In genomic region chr5:111548992-111549649, GRCh38 we compare ENCODE assay signal across 13 cellular contexts. TPM values are rescaled to one million over a fixed set of nuclear protein-coding genes. Genes with fewer than 3 reads are reported as not detected.
DNase-seq lines count a peak whose midpoint lies in the region; ATAC-seq and TF ChIP-seq lines count a peak whose summit lies in the region.
"Had no signal": no experiment of that assay in that cellular context is flagged by ENCODE, and none has a peak within 500 bp of the region (broad histone marks: within the 10 kb centered on the region; RNA-seq: fewer than 3 reads in every experiment).

No MANE protein-coding gene starts in this region.

- TF ChIP-seq CTCF in fibroblast of the aortic adventitia (IDR thresholded peaks at IDR 0.05; ENCODE audit: insufficient read depth, low read length) (no peak), retinal pigment epithelial cell (conservative IDR thresholded peaks at IDR 0.05; ENCODE audit: low read depth, low read length) (no peak)

- H3K4me3 ChIP-seq in fibroblast of the aortic adventitia (ENCODE audit: low read depth, low read length) (no peak overlapping the region), retinal pigment epithelial cell (ENCODE audit: low read length) (no peak overlapping the region)
- H3K4me3 ChIP-seq: adrenal gland had no signal

- no peak for TF ChIP-seq POLR2A in erythroblast (IDR thresholded peaks at IDR 0.05; ENCODE audit: low read length)

- peak; percentile 4 for DNase-seq in NCI-H2107 treated with DMSO at 0.1 percent for 48 hours (lab: John Stamatoyannopoulos, UW; ENCODE audit: unreplicated experiment)
- DNase-seq in NCI-H2107 (lab: John Stamatoyannopoulos, UW): no peak
- DNase-seq in NCI-H345 (lab: John Stamatoyannopoulos, UW): peak; percentile 11
- peak; percentile 20 for DNase-seq in fibroblast of the aortic adventitia (ENCODE audit: low read depth)
- DNase-seq in retinal pigment epithelial cell (ENCODE audit: low read depth): peak; percentile 39
- DNase-seq in dermis blood vessel endothelial cell: no peak
- no peak for DNase-seq in erythroblast (lab: John Stamatoyannopoulos, UW)
- DNase-seq: activated CD4-positive, alpha-beta T cell treated with anti-CD3 and anti-CD28 coated beads, Interleukin-2, amount 50 U/mL, for 4 hours; adrenal gland; Karpas-422; NCI-H526 treated with DMSO at 0.1 percent for 48 hours; posterior cingulate gyrus had no signal

- no peak for ATAC-seq in GM18909 (IDR thresholded peaks at IDR 0.05; ENCODE audit: poor library complexity, unreplicated experiment)

RNA-seq across cellular contexts. Expression of gene STARD4, which starts 36.8 kb away (rescaled TPM):
- 36.1 and 88.1 TPM in 2 replicates for total RNA-seq in fibroblast of the aortic adventitia (ENCODE audit: low replicate concordance)
- total RNA-seq in dermis blood vessel endothelial cell: 71.1 and 71.2 TPM in 2 replicates

Comparison
In these comparisons a context has a peak if more than half of its experiments do, and no peak if none do; other contexts are left out.
1. DNase-seq: peak in NCI-H2107 treated with DMSO at 0.1 percent for 48 hours (single experiment), NCI-H345 (single experiment), fibroblast of the aortic adventitia (single experiment) and retinal pigment epithelial cell (single experiment); none in NCI-H2107 (single experiment), dermis blood vessel endothelial cell (single experiment) and erythroblast (0 of 2).